In genomic region chr13:113314112-113314511, GRCh38 we compare ENCODE assay signal across 7 cellular contexts. TPM values are rescaled to one million over a fixed set of nuclear protein-coding genes. Genes with fewer than 3 reads are reported as not detected.
A peak's percentile ranks its signal among the peaks of the same experiment; 100 is the strongest.
DNase-seq lines count a peak whose midpoint lies in the region; ATAC-seq and TF ChIP-seq lines count a peak whose summit lies in the region.
"Not testable (repeated sequence)": the region's sequence is repeated elsewhere in the genome, so short reads cannot be mapped to it uniquely, and the experiment has no call there.
"Had no signal": no experiment of that assay in that cellular context is flagged by ENCODE, and none has a peak within 500 bp of the region (broad histone marks: within the 10 kb centered on the region; RNA-seq: fewer than 3 reads in every experiment).

No MANE protein-coding gene starts in this region.

- POLR2A ChIA-PET in Caco-2 (lab: Charles Lee); HEK293 (lab: Yijun Ruan, JAX); PC-3 (lab: Charles Lee; ENCODE audit: unreplicated experiment): not testable (repeated sequence)

- not testable (repeated sequence) for H3K9me3 Mint-ChIP-seq in Caco-2 (ENCODE audit: unreplicated experiment); stimulated activated memory B cell treated with anti-CD40 and anti-IgM and Interleukin-4, amounts not matched to agents 10 μg/mL and 1 μg/mL and 100 μg/mL, for 72 hours

- not testable (repeated sequence) for H3K27me3 ChIP-seq in Caco-2 (replicated peaks; ENCODE audit: control insufficient read depth, insufficient read depth, low read length); PC-3 (ENCODE audit: low read length)

- not testable (repeated sequence) for H3K9me3 ChIP-seq in Caco-2; HEK293 (ENCODE audit: control insufficient read depth, insufficient read depth, low read depth, low read length); PC-3 (ENCODE audit: low read length)

- not testable (repeated sequence) for DNase-seq in Caco-2
- DNase-seq in NCI-H146 (lab: John Stamatoyannopoulos, UW) (peak; percentile 88), NCI-H526 (lab: John Stamatoyannopoulos, UW) (peak; percentile 91 to 96), PC-3 (peak; percentile 53)

- not testable (repeated sequence) for H3K36me3 ChIP-seq in Caco-2 (ENCODE audit: control insufficient read depth, insufficient read depth, low read length); PC-3 (ENCODE audit: low read depth, low read length)
- peaks cover 0 to 35% of the 10 kb centered on the region in 2 experiments; a peak in 2 of 3 replicates for H3K36me3 ChIP-seq in HEK293 (ENCODE audit: control insufficient read depth in 2 of 2, insufficient read depth in 1 of 2, low read length in 2 of 2)

- H3K4me2 ChIP-seq in PC-3 (ENCODE audit: low read length) = not testable (repeated sequence)

- H3K9ac ChIP-seq in PC-3 (ENCODE audit: low read length) = not testable (repeated sequence)

- CTCF ChIA-PET in Caco-2 (lab: Charles Lee); HEK293 (lab: Yijun Ruan, JAX); PC-3 (lab: Charles Lee): not testable (repeated sequence)

- H3K4me3 Mint-ChIP-seq in Caco-2 (ENCODE audit: unreplicated experiment); stimulated activated memory B cell treated with anti-CD40 and anti-IgM and Interleukin-4, amounts not matched to agents 10 μg/mL and 1 μg/mL and 100 μg/mL, for 72 hours: not testable (repeated sequence)

- ATAC-seq in PC-3; stimulated activated memory B cell treated with anti-CD40 and anti-IgM and Interleukin-4, amounts not matched to agents 10 μg/mL and 1 μg/mL and 100 μg/mL, for 72 hours: not testable (repeated sequence)

- H3K79me2 ChIP-seq in PC-3 (ENCODE audit: low read length) = not testable (repeated sequence)

- not testable (repeated sequence) for H3K4me3 ChIP-seq in Caco-2 (ENCODE audit: low read depth, low read length); HEK293 (ENCODE audit: low read depth, low read length); PC-3 (ENCODE audit: low read length)

- BruUV-seq in Caco-2 (replicated peaks; lab: Mats Ljungman, UMichigan); PC-3 (replicated peaks; lab: Mats Ljungman, UMichigan): not testable (repeated sequence)

- H2AFZ ChIP-seq in PC-3 (ENCODE audit: low read length) = not testable (repeated sequence)

- intact Hi-C loops in Caco-2 (cut with micrococcal nuclease; ENCODE audit: unreplicated experiment); PC-3 (cut with micrococcal nuclease): not testable (repeated sequence)

- not testable (repeated sequence) for H3K27me3 Mint-ChIP-seq in Caco-2 (ENCODE audit: insufficient read depth, unreplicated experiment); stimulated activated memory B cell treated with anti-CD40 and anti-IgM and Interleukin-4, amounts not matched to agents 10 μg/mL and 1 μg/mL and 100 μg/mL, for 72 hours

- H3K4me1 ChIP-seq in Caco-2; HEK293 (ENCODE audit: control insufficient read depth, insufficient read depth, low read length); PC-3 (ENCODE audit: insufficient read depth, low read length): not testable (repeated sequence)

- not testable (repeated sequence) for H3K9me2 ChIP-seq in PC-3 (replicated peaks; ENCODE audit: low read length)

- not testable (repeated sequence) for H3K27ac ChIP-seq in HEK293 (ENCODE audit: extremely low read depth, low read depth, low read length); PC-3 (ENCODE audit: low read length)

- peaks cover 77% of the 10 kb centered on the region for H3K36me3 Mint-ChIP-seq in Caco-2 (ENCODE audit: insufficient read depth, unreplicated experiment)
- peaks cover 64% of the 10 kb centered on the region for H3K36me3 Mint-ChIP-seq in stimulated activated memory B cell treated with anti-CD40 and anti-IgM and Interleukin-4, amounts not matched to agents 10 μg/mL and 1 μg/mL and 100 μg/mL, for 72 hours

- peak overlapping the region; percentile 53 for H3K27ac Mint-ChIP-seq in Caco-2 (ENCODE audit: unreplicated experiment)
- peak overlapping the region; percentile 35 for H3K27ac Mint-ChIP-seq in stimulated activated memory B cell treated with anti-CD40 and anti-IgM and Interleukin-4, amounts not matched to agents 10 μg/mL and 1 μg/mL and 100 μg/mL, for 72 hours

- TF ChIP-seq CTCF in Caco-2 (IDR thresholded peaks at IDR 0.05; ENCODE audit: insufficient read depth in 1 of 2, low read depth in 1 of 2, low read length in 1 of 2, severe bottlenecking in 1 of 2, unreplicated experiment in 1 of 2); HEK293 (tag by site-specific recombination; IDR thresholded peaks at IDR 0.05); PC-3 (conservative IDR thresholded peaks at IDR 0.05; ENCODE audit: low read depth, low read length): not testable (repeated sequence)

- H4K20me1 ChIP-seq in PC-3 (ENCODE audit: low read length) = not testable (repeated sequence)

- H3F3A ChIP-seq in PC-3 (ENCODE audit: low read length, unreplicated experiment) = not testable (repeated sequence)

- H3K4me1 Mint-ChIP-seq in Caco-2 (ENCODE audit: low read depth, unreplicated experiment); stimulated activated memory B cell treated with anti-CD40 and anti-IgM and Interleukin-4, amounts not matched to agents 10 μg/mL and 1 μg/mL and 100 μg/mL, for 72 hours: not testable (repeated sequence)

TF ChIP-seq in HEK293, 187 proteins besides CTCF, POLR2A, EP300 and RAD21:
- TF ChIP-seq KLF1 (tag by site-specific recombination; IDR thresholded peaks at IDR 0.05) = 0 out of 2 replicates have a peak, but pooled peaks have one; percentile 18
- TF ChIP-seq KLF7 (tag by site-specific recombination; IDR thresholded peaks at IDR 0.05; ENCODE audit: borderline replicate concordance) = peak; percentile 65
- TF ChIP-seq KLF8 (tag by site-specific recombination; IDR thresholded peaks at IDR 0.05) = 0 out of 2 replicates have a peak, but pooled peaks have one; percentile 20
- peak; percentile 51 for TF ChIP-seq KLF9 (tag by site-specific recombination; IDR thresholded peaks at IDR 0.05; ENCODE audit: low read depth)

RNA-seq across cellular contexts. Expression of gene LAMP1, which starts 17.1 kb away (rescaled TPM):
- total RNA-seq in Caco-2 (2022) (244 and 245 TPM in 2 replicates), PC-3 (2014; rRNA removed) (110 and 111 TPM in 2 replicates)

RNA-seq across cellular contexts. Expression of gene GRTP1, which starts 49.8 kb away (rescaled TPM):
- total RNA-seq in Caco-2 (2022) (30.0 and 37.7 TPM in 2 replicates), PC-3 (2014; rRNA removed) (7.4 and 13.2 TPM in 2 replicates)
- total RNA-seq: CD8-positive, alpha-beta memory T cell had no signal
